In the genomic region with DNA sequence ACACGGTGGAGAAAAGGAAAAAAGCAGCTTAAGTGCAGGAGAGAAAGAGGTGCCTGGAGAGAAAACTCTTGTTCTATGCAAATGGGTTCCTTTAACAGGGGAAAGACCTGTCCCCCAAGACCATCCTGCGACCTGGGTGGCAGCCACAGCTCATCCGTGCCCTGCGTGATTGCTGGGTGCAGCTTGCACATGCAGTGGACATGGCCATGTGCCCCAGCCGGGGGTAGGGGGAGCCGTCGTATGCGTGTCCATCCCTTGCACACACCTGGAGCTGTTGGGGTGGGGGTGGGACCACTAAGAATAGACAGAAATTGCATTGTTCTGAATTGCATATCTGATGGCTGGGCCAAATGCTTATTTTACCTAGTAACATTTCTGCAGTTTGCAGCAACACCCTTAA, we compare ENCODE assay signal across 29 cellular contexts.
"Had no signal": no experiment of that assay in that cellular context is flagged by ENCODE, and none has a peak within 500 bp of the region (broad histone marks: within the 10 kb centered on the region; RNA-seq: fewer than 3 reads in every experiment).

No MANE protein-coding gene starts in this region.

- H3K4me3 ChIP-seq: colonic mucosa, coronary artery, dorsolateral prefrontal cortex, esophagus muscularis mucosa, esophagus squamous epithelium, gastrocnemius medialis, gastroesophageal sphincter, heart left ventricle, heart right ventricle had no signal

- H3K27ac ChIP-seq: colonic mucosa, coronary artery, dorsolateral prefrontal cortex, epithelial cell of prostate, esophagus muscularis mucosa, esophagus squamous epithelium, foreskin keratinocyte, gastrocnemius medialis, gastroesophageal sphincter, heart left ventricle, heart right ventricle had no signal

- ATAC-seq: effector memory CD8-positive, alpha-beta T cell; esophagus mucosa; foreskin keratinocyte; gastrocnemius medialis; gastroesophageal sphincter; heart left ventricle; heart right ventricle had no signal

- H3K9me3 Mint-ChIP-seq: dendritic cell treated with granulocyte-macrophage colony-stimulating factor and Interleukin-4, amounts not matched to agents 40 ng/mL and 50 ng/mL, for 4 days; effector memory CD8-positive, alpha-beta T cell; endodermal cell had no signal

- H3K36me3 ChIP-seq: colonic mucosa, esophagus muscularis mucosa, esophagus squamous epithelium, gastrocnemius medialis, gastroesophageal sphincter, heart left ventricle, heart right ventricle had no signal

- H3K27me3 Mint-ChIP-seq: effector memory CD8-positive, alpha-beta T cell had no signal

- H3K27ac Mint-ChIP-seq: dendritic cell treated with granulocyte-macrophage colony-stimulating factor and Interleukin-4, amounts not matched to agents 40 ng/mL and 50 ng/mL, for 4 days; effector memory CD8-positive, alpha-beta T cell; endodermal cell had no signal

- H3K4me3 Mint-ChIP-seq: dendritic cell treated with granulocyte-macrophage colony-stimulating factor and Interleukin-4, amounts not matched to agents 40 ng/mL and 50 ng/mL, for 4 days; effector memory CD8-positive, alpha-beta T cell; endodermal cell had no signal

- H3K4me1 ChIP-seq: colonic mucosa, esophagus muscularis mucosa, esophagus squamous epithelium, foreskin keratinocyte, gastrocnemius medialis, gastroesophageal sphincter, heart left ventricle, heart right ventricle had no signal

- FAIRE-seq: colon, endometrium, endothelial cell of umbilical vein, frontal cortex had no signal

- DNase-seq: colonic mucosa; cortex of kidney; dermis blood vessel endothelial cell; dorsolateral prefrontal cortex; effector CD4-positive, alpha-beta T cell; effector CD8-positive, alpha-beta T cell; effector memory CD4-positive, alpha-beta T cell; effector memory CD8-positive, alpha-beta T cell; endodermal cell; erythroblast; esophagus squamous epithelium; foreskin fibroblast; foreskin keratinocyte; foreskin melanocyte; gastrocnemius medialis; glutamatergic neuron; head of caudate nucleus; heart left ventricle; heart right ventricle had no signal

- H3K9me3 ChIP-seq: colonic mucosa, esophagus muscularis mucosa, esophagus squamous epithelium, gastrocnemius medialis, gastroesophageal sphincter had no signal
